ENCODE assay signal across 2 cellular contexts in the genomic region with DNA sequence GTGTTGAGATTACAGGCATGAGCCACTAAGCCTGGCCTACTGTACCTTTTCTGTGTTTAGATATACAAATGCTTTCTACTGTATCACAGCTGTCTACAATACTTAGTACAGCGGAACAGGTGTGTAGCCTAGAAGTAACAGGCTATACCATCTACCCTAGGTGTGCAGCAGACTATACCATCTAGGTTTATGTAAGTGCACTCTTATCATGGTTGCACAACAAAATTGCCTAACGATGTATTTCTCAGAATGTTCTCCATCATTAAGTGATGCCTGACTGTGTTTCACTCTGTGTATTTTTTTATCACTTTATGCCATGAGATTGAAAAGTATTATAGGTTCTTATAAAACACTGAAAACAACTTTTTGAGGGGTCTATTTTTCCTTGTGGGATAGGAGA.
TF ChIP-seq lines count a peak whose summit lies in the region.

No MANE protein-coding gene starts in this region.

TF ChIP-seq in HepG2, 621 proteins besides CTCF, POLR2A, EP300 and RAD21:
- TF ChIP-seq SP140L (CRISPR knock-in tag; IDR thresholded peaks at IDR 0.05; ENCODE audit: borderline replicate concordance) (no peak), TFDP1 (CRISPR knock-in tag; IDR thresholded peaks at IDR 0.05; ENCODE audit: borderline replicate concordance) (no peak), ZNF766 (CRISPR knock-in tag; IDR thresholded peaks at IDR 0.05; ENCODE audit: borderline replicate concordance) (no peak), ATF7 (IDR thresholded peaks at IDR 0.05) (no peak), ATF7 (CRISPR knock-in tag; IDR thresholded peaks at IDR 0.05) (no peak), CEBPB (IDR thresholded peaks at IDR 0.05; ENCODE audit: borderline replicate concordance, low read depth, low read length) (peak; percentile 45; the same call in 1 of the 2 replicates), ZNF451 (CRISPR knock-in tag; IDR thresholded peaks at IDR 0.05) (no peak), ZNF318 (CRISPR knock-in tag; IDR thresholded peaks at IDR 0.05) (no peak)
- TF ChIP-seq, protein P1, sequence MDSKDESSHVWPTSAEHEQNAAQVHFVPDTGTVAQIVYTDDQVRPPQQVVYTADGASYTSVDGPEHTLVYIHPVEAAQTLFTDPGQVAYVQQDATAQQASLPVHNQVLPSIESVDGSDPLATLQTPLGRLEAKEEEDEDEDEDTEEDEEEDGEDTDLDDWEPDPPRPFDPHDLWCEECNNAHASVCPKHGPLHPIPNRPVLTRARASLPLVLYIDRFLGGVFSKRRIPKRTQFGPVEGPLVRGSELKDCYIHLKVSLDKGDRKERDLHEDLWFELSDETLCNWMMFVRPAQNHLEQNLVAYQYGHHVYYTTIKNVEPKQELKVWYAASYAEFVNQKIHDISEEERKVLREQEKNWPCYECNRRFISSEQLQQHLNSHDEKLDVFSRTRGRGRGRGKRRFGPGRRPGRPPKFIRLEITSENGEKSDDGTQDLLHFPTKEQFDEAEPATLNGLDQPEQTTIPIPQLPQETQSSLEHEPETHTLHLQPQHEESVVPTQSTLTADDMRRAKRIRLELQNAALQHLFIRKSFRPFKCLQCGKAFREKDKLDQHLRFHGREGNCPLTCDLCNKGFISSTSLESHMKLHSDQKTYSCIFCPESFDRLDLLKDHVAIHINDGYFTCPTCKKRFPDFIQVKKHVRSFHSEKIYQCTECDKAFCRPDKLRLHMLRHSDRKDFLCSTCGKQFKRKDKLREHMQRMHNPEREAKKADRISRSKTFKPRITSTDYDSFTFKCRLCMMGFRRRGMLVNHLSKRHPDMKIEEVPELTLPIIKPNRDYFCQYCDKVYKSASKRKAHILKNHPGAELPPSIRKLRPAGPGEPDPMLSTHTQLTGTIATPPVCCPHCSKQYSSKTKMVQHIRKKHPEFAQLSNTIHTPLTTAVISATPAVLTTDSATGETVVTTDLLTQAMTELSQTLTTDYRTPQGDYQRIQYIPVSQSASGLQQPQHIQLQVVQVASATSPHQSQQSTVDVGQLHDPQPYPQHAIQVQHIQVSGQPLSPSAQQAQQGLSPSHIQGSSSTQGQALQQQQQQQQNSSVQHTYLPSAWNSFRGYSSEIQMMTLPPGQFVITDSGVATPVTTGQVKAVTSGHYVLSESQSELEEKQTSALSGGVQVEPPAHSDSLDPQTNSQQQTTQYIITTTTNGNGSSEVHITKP (CRISPR knock-in tag; IDR thresholded peaks at IDR 0.05; ENCODE audit: low read depth) = peak; percentile 53; the same call in 1 of the 2 replicates

TF ChIP-seq in H1, 55 proteins besides CTCF, POLR2A, EP300 and RAD21:
- no peak for TF ChIP-seq JUN (IDR thresholded peaks at IDR 0.05; ENCODE audit: low read depth, low read length)
- no peak for TF ChIP-seq RXRA (IDR thresholded peaks at IDR 0.05; ENCODE audit: insufficient read depth, low read depth, low read length)
- no peak for TF ChIP-seq CHD2 (IDR thresholded peaks at IDR 0.05; ENCODE audit: low read length)
- TF ChIP-seq EGR1 (IDR thresholded peaks at IDR 0.05; ENCODE audit: borderline replicate concordance, low read depth, low read length) = no peak
- no peak for TF ChIP-seq SUZ12 (IDR thresholded peaks at IDR 0.05; ENCODE audit: low read length)
- TF ChIP-seq KDM1A (IDR thresholded peaks at IDR 0.05; ENCODE audit: borderline replicate concordance, low read length) = no peak
- TF ChIP-seq EZH2 (IDR thresholded peaks at IDR 0.05; ENCODE audit: low read depth, low read length, severe bottlenecking) = no peak
- no peak for TF ChIP-seq CBX5 (IDR thresholded peaks at IDR 0.05; ENCODE audit: low read depth, low read length)
- no peak for TF ChIP-seq GABPA (IDR thresholded peaks at IDR 0.05; ENCODE audit: borderline replicate concordance, insufficient read depth, low read length)
- no peak for TF ChIP-seq ZNF274 (IDR thresholded peaks at IDR 0.05; ENCODE audit: borderline replicate concordance, extremely low read depth, low read length)
- TF ChIP-seq SIRT6 (IDR thresholded peaks at IDR 0.05; ENCODE audit: low read length) = no peak
- TF ChIP-seq SP4 (IDR thresholded peaks at IDR 0.05; ENCODE audit: low read length) = no peak
TF ChIP-seq in H1: peak in this region for 0.
